Comparison of ENCODE assay signal across 22 cellular contexts in genomic region chr2:61732787-61733186, GRCh38.
"Had no signal": no experiment of that assay in that cellular context is flagged by ENCODE, and none has a peak within 500 bp of the region (broad histone marks: within the 10 kb centered on the region; RNA-seq: fewer than 3 reads in every experiment).

No MANE protein-coding gene starts in this region.

- H2AFZ ChIP-seq: PC-9 had no signal

- DNase-seq: activated CD4-positive, alpha-beta T cell treated with anti-CD3 and anti-CD28 coated beads for 4 hours; activated CD8-positive, alpha-beta memory T cell treated with anti-CD3 and anti-CD28 coated beads, Interleukin-2, amount 50 U/mL, for 4 hours; activated CD8-positive, alpha-beta T cell treated with anti-CD3 and anti-CD28 coated beads for 36 hours; activated T-cell treated with anti-CD3 and anti-CD28 coated beads, Interleukin-2, amount 50 U/mL, for 72 hours; aorta; colonic mucosa; Karpas-422; NCI-H1092; NCI-H1417; NCI-H1930; NCI-H2171; NCI-H2227 treated with DMSO at 0.1 percent for 48 hours; NCI-H446 treated with DMSO at 0.1 percent for 48 hours; NCI-H524 treated with DMSO at 0.1 percent for 48 hours; NCI-H774; NK-92 treated with Interleukin-12 subunit alpha and Interleukin-12 subunit beta, amount 100 ng/mL, for 24 hours; PC-9; SIG-M5; T-helper 1 cell; WERI-Rb-1 had no signal

- ATAC-seq: activated CD8-positive, alpha-beta T cell treated with anti-CD3 and anti-CD28 coated beads for 36 hours; activated T-cell treated with anti-CD3 and anti-CD28 coated beads, Interleukin-2, amount 50 U/mL, for 72 hours had no signal

- H3K27ac ChIP-seq: breast epithelium, colonic mucosa, PC-9, SK-N-MC, WERI-Rb-1 had no signal

- H3K4me2 ChIP-seq: PC-9 had no signal

- H3K27me3 ChIP-seq: breast epithelium, colonic mucosa had no signal

- H3K4me3 ChIP-seq: breast epithelium, colonic mucosa, PC-9, SK-N-MC had no signal

- H3K4me1 ChIP-seq: breast epithelium, colonic mucosa had no signal

- H3K36me3 ChIP-seq: breast epithelium, colonic mucosa, WERI-Rb-1 had no signal

- H3K9me3 ChIP-seq: breast epithelium, colonic mucosa had no signal
